In the genomic region with DNA sequence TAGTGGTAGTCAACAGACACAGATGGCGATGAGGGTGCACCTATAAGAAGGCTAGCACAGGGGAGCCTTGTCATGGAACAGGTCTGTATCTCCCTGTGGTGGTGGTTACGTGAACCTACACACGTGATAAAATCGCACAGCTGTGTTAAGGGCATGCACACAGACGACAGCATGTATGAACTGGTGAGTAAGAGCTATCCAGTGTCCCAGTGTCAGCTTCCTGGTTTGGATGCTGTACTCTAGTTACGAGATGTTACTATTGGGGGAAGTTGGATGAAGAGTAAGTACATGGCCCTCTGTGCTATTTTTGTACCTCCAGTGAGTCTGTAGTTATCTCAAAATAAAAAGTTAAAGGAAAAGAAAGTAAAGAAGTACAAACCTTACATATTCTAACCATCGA, we compare ENCODE assay signal across 1 cellular context.
TF ChIP-seq lines count a peak whose summit lies in the region.

No MANE protein-coding gene starts in this region.

TF ChIP-seq in IMR-90, 13 proteins besides CTCF, POLR2A, EP300 and RAD21 (continued from another document):
- no peak for TF ChIP-seq USF2 (IDR thresholded peaks at IDR 0.05; ENCODE audit: low read depth, low read length)
